Comparison of ENCODE assay signal across 9 cellular contexts in the genomic region with DNA sequence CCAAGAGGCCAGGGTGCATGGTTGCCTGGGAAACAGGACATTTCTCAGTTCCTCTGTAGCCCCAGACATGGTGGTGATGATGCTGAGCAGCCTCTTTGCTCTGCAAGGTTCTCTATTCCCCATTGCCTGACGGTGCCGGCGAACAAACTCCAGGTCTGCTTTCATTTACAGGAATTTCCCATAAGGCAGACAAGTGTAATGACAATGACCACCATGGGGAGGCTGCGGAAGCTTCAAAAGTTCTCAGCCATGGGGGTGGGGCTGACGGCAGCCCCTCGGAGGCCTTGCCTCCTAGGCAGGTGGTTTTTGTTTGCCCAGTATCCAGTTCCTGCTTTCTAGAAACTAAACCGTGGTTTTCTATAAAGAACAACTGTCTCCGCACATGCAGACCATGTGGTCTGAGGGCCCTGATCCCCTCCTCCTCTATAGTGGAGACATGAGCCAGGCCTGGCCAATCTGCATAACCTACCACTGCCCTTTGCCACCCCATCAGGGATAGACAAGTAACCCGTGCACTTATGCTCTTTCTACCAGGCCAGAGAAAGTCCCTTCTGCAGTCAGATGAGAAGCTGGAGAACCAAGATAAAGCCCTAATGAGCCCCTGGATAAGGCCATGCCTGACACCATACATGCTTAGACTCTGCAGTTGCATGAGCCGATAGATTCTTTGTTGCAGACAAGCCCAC. TPM values are rescaled to one million over a fixed set of nuclear protein-coding genes. Genes with fewer than 3 reads are reported as not detected.
DNase-seq lines count a peak whose midpoint lies in the region; ATAC-seq, FAIRE-seq and TF ChIP-seq lines count a peak whose summit lies in the region.
"Had no signal": no experiment of that assay in that cellular context is flagged by ENCODE, and none has a peak within 500 bp of the region (broad histone marks: within the 10 kb centered on the region; RNA-seq: fewer than 3 reads in every experiment).

No MANE protein-coding gene starts in this region.

- intact Hi-C loops in GM12878 (cut with micrococcal nuclease; ENCODE audit: unreplicated experiment) = loop anchor here (5.0 kb wide), 1 partner anchor 74 kb away; no protein-coding TSS in a partner anchor
- intact Hi-C loops in ovary (cut with DNase I) = loop anchor here in 2 of 4 donors (10.0 kb wide), 1 partner anchor 99 kb away; no protein-coding TSS in a partner anchor

- SMC1A ChIA-PET in GM12878 (lab: Charles Lee; ENCODE audit: uncharacterized antibody, unreplicated experiment) = interaction anchor here (0.6 to 1.5 kb wide), 6 partner anchors 14 to 159 kb away, joined by 3 to 4 read pairs (median 3); partner anchors contain the start of gene USP48

- peak; percentile 30; the same call in 1 of the 2 replicates for TF ChIP-seq RAD21 in GM12878 (IDR thresholded peaks at IDR 0.05; ENCODE audit: insufficient read depth, low read depth, low read length)

- H3K4me3 ChIP-seq in GM12878 = no peak overlapping the region; the same call in 1 of the 2 replicates
- H3K4me3 ChIP-seq in ovary = no peak overlapping the region

- peaks cover 26% of the 10 kb centered on the region for H3K4me1 ChIP-seq in GM12878 (ENCODE audit: control insufficient read depth, insufficient read depth, low read length)
- H3K4me1 ChIP-seq in ovary (ENCODE audit: insufficient read depth) = peaks cover 5% of the 10 kb centered on the region

- H3K36me3 ChIP-seq in GM12878 (ENCODE audit: control insufficient read depth in 2 of 2, insufficient read depth in 2 of 2, low read length in 1 of 2) (no peaks in the 10 kb centered on the region), ovary (no peaks in the 10 kb centered on the region)

- CTCF ChIA-PET in GM10248 (lab: Yijun Ruan, JAX) (interaction anchor here (2.1 kb wide), 1 partner anchor 16 kb away, joined by 5 read pairs; no protein-coding TSS in a partner anchor), GM12878 (lab: Yijun Ruan, JAX) (interaction anchor here (0.6 to 2.1 kb wide), 5 partner anchors 8 to 221 kb away, joined by 3 to 11 read pairs (median 3); no protein-coding TSS in a partner anchor)

- H3K27ac ChIP-seq in GM12878 (ENCODE audit: control insufficient read depth, insufficient read depth) (peak overlapping the region; percentile 76), ovary (no peak overlapping the region)

- H3K27me3 ChIP-seq in GM12878 (replicated peaks in 1 of 2; ENCODE audit: control insufficient read depth in 2 of 2, insufficient read depth in 2 of 2, low read length in 1 of 2) (no peaks in the 10 kb centered on the region), ovary (no peaks in the 10 kb centered on the region)

- H3K9me3 ChIP-seq in GM12878 (replicated peaks; ENCODE audit: control insufficient read depth, insufficient read depth, low read length) (no peaks in the 10 kb centered on the region; the same call in 2 of the 3 replicates), ovary (no peaks in the 10 kb centered on the region)

- POLR2A ChIA-PET in GM10248 (lab: Yijun Ruan, JAX) = interaction anchor here (0.7 kb wide), 1 partner anchor 57 kb away, joined by 3 read pairs; no protein-coding TSS in a partner anchor
- POLR2A ChIA-PET in GM12878 (lab: Charles Lee) = interaction anchor here (0.6 to 0.8 kb wide), 2 partner anchors 13 to 84 kb away, joined by 3 read pairs; no protein-coding TSS in a partner anchor

- RAD21 ChIA-PET in GM12878 (lab: Charles Lee; ENCODE audit: unreplicated experiment) = interaction anchor here (1.0 to 1.2 kb wide), 2 partner anchors 16 to 44 kb away, joined by 3 to 5 read pairs; no protein-coding TSS in a partner anchor

- DNase-seq in GM10248 (ENCODE audit: extremely low spot score) = peak; percentile 84
- DNase-seq in HuH-7 (ENCODE audit: low spot score) = peak; percentile 49
- peak; percentile 64 for DNase-seq in GM12878 (ENCODE audit: low read depth, low spot score)
- DNase-seq in stimulated activated naive CD8-positive, alpha-beta T cell treated with anti-CD3 and anti-CD28 coated beads, Interleukin-15, Interleukin-2, amounts not matched to agents 100 U/mL and 50 U/mL, for 24 hours = no peak
- DNase-seq in ovary = no peak
- no peak for DNase-seq in AML-193 (lab: John Stamatoyannopoulos, UW)
- no peak for DNase-seq in NCI-H1694 treated with DMSO at 0.1 percent for 48 hours (lab: John Stamatoyannopoulos, UW)

- no TSS peak for BruUV-seq in GM12878 (replicated peaks; lab: Mats Ljungman, UMichigan)

- peak overlapping the region; percentile 85 for H2AFZ ChIP-seq in GM12878 (ENCODE audit: control insufficient read depth, low read depth, low read length)

- no peaks in the 10 kb centered on the region for H4K20me1 ChIP-seq in GM12878 (ENCODE audit: control insufficient read depth, insufficient read depth)

- peak overlapping the region; percentile 22; the same call in 1 of the 2 replicates for H3K9ac ChIP-seq in GM12878 (ENCODE audit: control insufficient read depth, insufficient read depth, low read length)

- no peaks in the 10 kb centered on the region for H3K79me2 ChIP-seq in GM12878 (ENCODE audit: control insufficient read depth, insufficient read depth, low read length)

- peak overlapping the region; percentile 61 for H3K4me2 ChIP-seq in GM12878 (ENCODE audit: control insufficient read depth, insufficient read depth)

- no peak for TF ChIP-seq POLR2A in GM12878 (IDR thresholded peaks at IDR 0.05; ENCODE audit: low read depth, low read length)
- TF ChIP-seq POLR2A in ovary (IDR thresholded peaks at IDR 0.05) = no peak

- TF ChIP-seq EP300 in GM12878 (IDR thresholded peaks at IDR 0.05; ENCODE audit: borderline replicate concordance in 1 of 2, control insufficient read depth in 1 of 2, low read depth in 2 of 2, low read length in 2 of 2) (0 out of 4 replicates have a peak, but pooled peaks of 1 of the 2 experiments have one; percentile 35), ovary (IDR thresholded peaks at IDR 0.05) (no peak)

- peak; percentile 88 for ATAC-seq in GM21390 (IDR thresholded peaks at IDR 0.05; ENCODE audit: unreplicated experiment)
- peak; percentile 92 for ATAC-seq in GM12878
- ATAC-seq in stimulated activated naive CD8-positive, alpha-beta T cell treated with anti-CD3 and anti-CD28 coated beads, Interleukin-15, Interleukin-2, amounts not matched to agents 100 U/mL and 50 U/mL, for 24 hours = no peak

- in situ Hi-C loops in GM12878 (cut with MboI) = no loop called here

- FAIRE-seq in GM12878 (lab: Jason Lieb, UNC) = peak; percentile 96

- TF ChIP-seq CTCF in GM10248 (IDR thresholded peaks at IDR 0.05; ENCODE audit: control extremely low read depth, extremely low read depth, low read depth, missing control alignments) (no peak), GM12878 (IDR thresholded peaks at IDR 0.05 in 2 of 3, conservative IDR thresholded peaks at IDR 0.05 in 1 of 3; ENCODE audit: control insufficient read depth in 2 of 3, extremely low read depth in 1 of 3, insufficient read depth in 1 of 3, low read depth in 3 of 3, low read length in 3 of 3) (peak; percentile 8 to 20 (median 12); a peak in 2 of 6 replicates), ovary (IDR thresholded peaks at IDR 0.05) (no peak)

- 15% methylated on average over 10 of the region's 10 CpGs for WGBS in GM12878 (ENCODE audit: insufficient coverage, insufficient replicate concordance, low lambda C conversion rate, missing lambda C conversion rate)
- WGBS in ovary, 3 donors = 56 to 65% (median 58%) methylated on average over 10 of the region's 10 CpGs

TF ChIP-seq in GM12878, 131 proteins besides CTCF, POLR2A, EP300 and RAD21 (continues in another document):
- no peak for TF ChIP-seq GABPA (IDR thresholded peaks at IDR 0.05; ENCODE audit: low read depth)
- TF ChIP-seq, protein P1, sequence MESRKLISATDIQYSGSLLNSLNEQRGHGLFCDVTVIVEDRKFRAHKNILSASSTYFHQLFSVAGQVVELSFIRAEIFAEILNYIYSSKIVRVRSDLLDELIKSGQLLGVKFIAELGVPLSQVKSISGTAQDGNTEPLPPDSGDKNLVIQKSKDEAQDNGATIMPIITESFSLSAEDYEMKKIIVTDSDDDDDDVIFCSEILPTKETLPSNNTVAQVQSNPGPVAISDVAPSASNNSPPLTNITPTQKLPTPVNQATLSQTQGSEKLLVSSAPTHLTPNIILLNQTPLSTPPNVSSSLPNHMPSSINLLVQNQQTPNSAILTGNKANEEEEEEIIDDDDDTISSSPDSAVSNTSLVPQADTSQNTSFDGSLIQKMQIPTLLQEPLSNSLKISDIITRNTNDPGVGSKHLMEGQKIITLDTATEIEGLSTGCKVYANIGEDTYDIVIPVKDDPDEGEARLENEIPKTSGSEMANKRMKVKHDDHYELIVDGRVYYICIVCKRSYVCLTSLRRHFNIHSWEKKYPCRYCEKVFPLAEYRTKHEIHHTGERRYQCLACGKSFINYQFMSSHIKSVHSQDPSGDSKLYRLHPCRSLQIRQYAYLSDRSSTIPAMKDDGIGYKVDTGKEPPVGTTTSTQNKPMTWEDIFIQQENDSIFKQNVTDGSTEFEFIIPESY (IDR thresholded peaks at IDR 0.05) = no peak

RNA-seq across cellular contexts. Expression of gene LDLRAD2, which starts 54.0 kb away (rescaled TPM):
- total RNA-seq in GM12878 (2013; cell fraction: nucleolus; rRNA removed) = not detected in 2 replicates
- total RNA-seq in GM12878 (2014; rRNA removed) (0.23 TPM in 1 of 2 replicates, not detected in the other), GM12878 (2014; rRNA removed; fragmentation: Illumina TruSeq; extraction: Trizol) (not detected in 2 replicates), GM12878 (2021) (0.08 TPM in 1 of 2 replicates, not detected in the other), ovary (under 1 TPM in 6 of 7 donors, not detected in 1; 0.07 to 0.48 (median 0.20) TPM)
- not detected for polyA plus RNA-seq in GM12878 (2011; ENCODE audit: low read depth)
- polyA plus RNA-seq in GM12878 (2011; rRNA removed) (not detected in 2 replicates), GM12878 (2014; fragmentation: Illumina TruSeq; extraction: Trizol) (not detected in 2 replicates), GM12878 (2014; fragmentation: Nextera tagmentation; extraction: Ambion mirVana) (under 1 TPM in 1 of 2 experiments, not detected in 1; 0.11 TPM), GM12878 (2014; rRNA removed) (0.04 TPM in 1 of 2 replicates, not detected in the other), GM12878 (2016; fragmentation: Nextera tagmentation; extraction: Ambion mirVana) (not detected), ovary (under 1 TPM in 1 of 2 donors, not detected in 1; 0.88 TPM)
- polyA plus RNA-seq in GM12878 (2011; cell fraction: cytosol; rRNA removed) = 0.01 TPM in 1 of 2 replicates, not detected in the other
- 0.04 and 0.06 TPM in 2 replicates for polyA plus RNA-seq in GM12878 (2011; cell fraction: nucleus; rRNA removed)
- 0.13 and 0.28 TPM in 2 replicates for polyA plus RNA-seq in GM12878 (2012)
- not detected in 2 replicates for polyA minus RNA-seq in GM12878 (2011; rRNA and poly(A)+ RNA removed)
- not detected in 2 replicates for polyA minus RNA-seq in GM12878 (2011; cell fraction: cytosol; rRNA and poly(A)+ RNA removed)
- polyA minus RNA-seq in GM12878 (2011; cell fraction: nucleus; rRNA and poly(A)+ RNA removed) = not detected in 2 replicates
- total RNA-seq: natural killer cell treated with Interleukin-12 subunit alpha and Interleukin-12 subunit beta and Interleukin-15 and Interleukin-18, amount 100 ng/mL, for 72 hours had no signal

Comparison
In these comparisons a context has a peak if more than half of its experiments do, and no peak if none do; other contexts are left out.
1. DNase-seq: peak in GM10248 (single experiment), HuH-7 (single experiment) and GM12878 (single experiment); none in stimulated activated naive CD8-positive, alpha-beta T cell treated with anti-CD3 and anti-CD28 coated beads, Interleukin-15, Interleukin-2, amounts not matched to agents 100 U/mL and 50 U/mL, for 24 hours (single experiment), ovary (0 of 5), AML-193 (0 of 2) and NCI-H1694 treated with DMSO at 0.1 percent for 48 hours (single experiment).
2. CTCF ChIP-seq: peak in GM12878 (3 of 3); none in GM10248 (single experiment) and ovary (0 of 3).